9 cellular contexts compared by ENCODE assay signal in genomic region chr7:1555813-1556540, GRCh38. TPM values are rescaled to one million over a fixed set of nuclear protein-coding genes. Genes with fewer than 3 reads are reported as not detected.
DNase-seq lines count a peak whose midpoint lies in the region; ATAC-seq and TF ChIP-seq lines count a peak whose summit lies in the region.
"Had no signal": no experiment of that assay in that cellular context is flagged by ENCODE, and none has a peak within 500 bp of the region (broad histone marks: within the 10 kb centered on the region; RNA-seq: fewer than 3 reads in every experiment).

Gene TMEM184A, minus strand, starts transcription at chr7:1556205. Its CDS starts 721 bp downstream, at chr7:1555484.

- no peaks in the 10 kb centered on the region for H3K27me3 Mint-ChIP-seq in chondrocyte (ENCODE audit: low read depth)

- peaks cover 13% of the 10 kb centered on the region for H3K4me1 Mint-ChIP-seq in chondrocyte (ENCODE audit: low read depth)

- H3K4me1 ChIP-seq in DND-41 (ENCODE audit: insufficient read depth, low read length) (no peaks in the 10 kb centered on the region), MM.1S (ENCODE audit: low read length) (peaks cover 11% of the 10 kb centered on the region), muscle layer of duodenum (ENCODE audit: control insufficient read depth in 1 of 2, insufficient read depth in 2 of 2, low read length in 2 of 2) (peaks cover 0 to 11% of the 10 kb centered on the region in 2 donors)

- no peaks in the 10 kb centered on the region for H3K9me3 Mint-ChIP-seq in chondrocyte (ENCODE audit: low read depth)

- DNase-seq in DND-41 = peak; percentile 37
- DNase-seq in MM.1S = peak; percentile 64
- no peak for DNase-seq in chondrocyte (ENCODE audit: low spot score)
- DNase-seq in MV-4-11 (lab: John Stamatoyannopoulos, UW) = no peak
- DNase-seq in hippocampal formation (lab: John Stamatoyannopoulos, UW) = no peak

- H4K20me1 ChIP-seq in DND-41 (ENCODE audit: insufficient read depth, low read length) = no peaks in the 10 kb centered on the region
- no peaks in the 10 kb centered on the region for H4K20me1 ChIP-seq in MM.1S (ENCODE audit: insufficient read depth, low read length)

- peak within 1 kb of the TSS; percentile 41 for H3K27ac Mint-ChIP-seq in chondrocyte (ENCODE audit: unreplicated experiment)

- H3K4me3 ChIP-seq in DND-41 (ENCODE audit: low read depth in 1 of 2, low read length in 2 of 2) = no peak within 1 kb of the TSS
- no peak within 1 kb of the TSS for H3K4me3 ChIP-seq in MM.1S (ENCODE audit: low read length)
- H3K4me3 ChIP-seq in muscle layer of duodenum (ENCODE audit: low read depth in 1 of 2, low read length in 2 of 2) = peak within 1 kb of the TSS in 1 of 2 donors; percentile 26

- H3K9ac ChIP-seq in DND-41 (ENCODE audit: low read depth, low read length) = no peak within 1 kb of the TSS
- H3K9ac ChIP-seq in MM.1S (ENCODE audit: low read length) = peak within 1 kb of the TSS; percentile 6; the same call in 1 of the 2 replicates

- TF ChIP-seq CTCF in DND-41 (IDR thresholded peaks at IDR 0.05; ENCODE audit: borderline replicate concordance, extremely low read depth, low read length, poor library complexity, severe bottlenecking) = peak; percentile 49
- TF ChIP-seq CTCF in MM.1S (IDR thresholded peaks at IDR 0.05; ENCODE audit: low read length) = peak; percentile 74
- peak; percentile 70 for TF ChIP-seq CTCF in chondrocyte (IDR thresholded peaks at IDR 0.05)

- H3K4me3 Mint-ChIP-seq in chondrocyte (ENCODE audit: unreplicated experiment) = no peak within 1 kb of the TSS

- H3K36me3 ChIP-seq in DND-41 (ENCODE audit: insufficient read depth, low read length) (no peaks in the 10 kb centered on the region), MM.1S (replicated peaks; ENCODE audit: insufficient read depth, low read length) (no peaks in the 10 kb centered on the region), muscle layer of duodenum (ENCODE audit: control insufficient read depth in 1 of 2, insufficient read depth in 2 of 2, low read length in 2 of 2) (no peaks in the 10 kb centered on the region)
- H3K36me3 ChIP-seq: neutrophil had no signal

- H2AFZ ChIP-seq in DND-41 (ENCODE audit: low read depth, low read length) (no peak within 1 kb of the TSS), MM.1S (ENCODE audit: low read length) (peak within 1 kb of the TSS; percentile 78)

- H3K36me3 Mint-ChIP-seq in chondrocyte (ENCODE audit: low read depth) = no peaks in the 10 kb centered on the region

- no peaks in the 10 kb centered on the region for H3K9me2 ChIP-seq in MM.1S (replicated peaks; ENCODE audit: insufficient read depth, low read length)

- H3K27me3 ChIP-seq in DND-41 (ENCODE audit: insufficient read depth, low read length, poor library complexity) (no peaks in the 10 kb centered on the region), MM.1S (replicated peaks; ENCODE audit: insufficient read depth, low read length) (peaks cover 53% of the 10 kb centered on the region), muscle layer of duodenum (ENCODE audit: low read depth, low read length) (no peaks in the 10 kb centered on the region)
- H3K27me3 ChIP-seq: neutrophil had no signal

- no peak within 1 kb of the TSS for H3K4me2 ChIP-seq in DND-41 (ENCODE audit: insufficient read depth, low read length)
- peak within 1 kb of the TSS; percentile 59; the same call in 1 of the 2 replicates for H3K4me2 ChIP-seq in MM.1S (ENCODE audit: low read depth, low read length)

- no peaks in the 10 kb centered on the region for H3F3A ChIP-seq in MM.1S (ENCODE audit: insufficient read depth, low read length)

- H3K27ac ChIP-seq in DND-41 (ENCODE audit: low read length) = no peak within 1 kb of the TSS
- no peak within 1 kb of the TSS for H3K27ac ChIP-seq in MM.1S (ENCODE audit: low read length)
- peak within 1 kb of the TSS; percentile 39 for H3K27ac ChIP-seq in muscle layer of duodenum (ENCODE audit: low read length)
- H3K27ac ChIP-seq: neutrophil had no signal

- H3K9me3 ChIP-seq in DND-41 (ENCODE audit: insufficient read depth, low read length, severe bottlenecking) = no peaks in the 10 kb centered on the region
- H3K9me3 ChIP-seq in MM.1S (replicated peaks; ENCODE audit: insufficient read depth, low read length) = no peaks in the 10 kb centered on the region
- no peaks in the 10 kb centered on the region for H3K9me3 ChIP-seq in muscle layer of duodenum (ENCODE audit: control insufficient read depth in 1 of 2, low read length in 2 of 2)
- H3K9me3 ChIP-seq: neutrophil had no signal

- H3K79me2 ChIP-seq in DND-41 (ENCODE audit: insufficient read depth, low read length) = no peaks in the 10 kb centered on the region
- H3K79me2 ChIP-seq in MM.1S (ENCODE audit: low read length) = no peaks in the 10 kb centered on the region

- peak; percentile 65 for ATAC-seq in DND-41 (ENCODE audit: insufficient read depth, low read depth)
- peak; percentile 48 for ATAC-seq in SK-N-SH treated with all-trans-retinoic acid at 6 μM for 48 hours
- ATAC-seq in HG02588 (IDR thresholded peaks at IDR 0.05; ENCODE audit: unreplicated experiment) = no peak

TF ChIP-seq in SK-N-SH treated with all-trans-retinoic acid at 6 μM for 48 hours, 23 proteins besides CTCF, POLR2A, EP300 and RAD21:
- TF ChIP-seq OSR1 (CRISPR knock-in tag; IDR thresholded peaks at IDR 0.05) = no peak
- 0 out of 2 replicates have a peak, but pooled peaks have one; percentile 28 for TF ChIP-seq CSDC2 (CRISPR knock-in tag; IDR thresholded peaks at IDR 0.05)

RNA-seq across cellular contexts. Expression of gene TMEM184A, which starts in this region (rescaled TPM):
- 0.07 to 0.22 TPM (median 0.15 TPM) in 3 replicates for total RNA-seq in chondrocyte

Comparison
In these comparisons a context has a peak if more than half of its experiments do, and no peak if none do; other contexts are left out.
1. DNase-seq: peak in DND-41 (single experiment) and MM.1S (single experiment); none in chondrocyte (single experiment), MV-4-11 (single experiment) and hippocampal formation (0 of 2).
2. Peak in every context shown above with its lines, with median percentiles within 50 percentile points of each other: CTCF ChIP-seq.